In genomic region chr1:162990665-162991064, GRCh38 we compare ENCODE assay signal across 37 cellular contexts.
DNase-seq lines count a peak whose midpoint lies in the region; ATAC-seq, FAIRE-seq and TF ChIP-seq lines count a peak whose summit lies in the region.
"Had no signal": no experiment of that assay in that cellular context is flagged by ENCODE, and none has a peak within 500 bp of the region (broad histone marks: within the 10 kb centered on the region; RNA-seq: fewer than 3 reads in every experiment).

No MANE protein-coding gene starts in this region.

- DNase-seq in NCI-H226 (peak; percentile 78), amniotic epithelial cell (ENCODE audit: low read depth) (peak; percentile 41), astrocyte (ENCODE audit: low read depth) (peak; percentile 79), fibroblast of the aortic adventitia (ENCODE audit: low read depth) (peak; percentile 52), KG1 (lab: John Stamatoyannopoulos, UW) (no peak), retina (no peak), GM23248 (no peak)
- DNase-seq: 8988T; ACHN; AML-193; BE2C; C1 segment of cervical spinal cord; Caco-2; Calu3; CD4-positive, alpha-beta memory T cell; CD4-positive, alpha-beta T cell; CD4-positive, CD25-positive, alpha-beta regulatory T cell; CD8-positive, alpha-beta memory T cell; CD8-positive, alpha-beta T cell; COR-L47; DMS 273 treated with DMSO at 0.1 percent for 48 hours; DMS153; DMS53; DMS79; DMS79 treated with DMSO at 0.1 percent for 48 hours; DND-41; EL had no signal

- no peak overlapping the region for H2AFZ ChIP-seq in astrocyte (ENCODE audit: low read depth, low read length)
- H2AFZ ChIP-seq in GM23248 = no peak overlapping the region

- no peaks in the 10 kb centered on the region for H3K27me3 ChIP-seq in astrocyte (ENCODE audit: insufficient read depth, low read length)
- H3K27me3 ChIP-seq in GM23248 (replicated peaks; ENCODE audit: insufficient read depth) = no peaks in the 10 kb centered on the region
- H3K27me3 ChIP-seq: BE2C; BLaER1; BLaER1 treated with 17β-estradiol and CSF1 and Interleukin-3, amounts not matched to agents 10 nM and 100 nM had no signal

- H3K9me3 ChIP-seq in astrocyte (ENCODE audit: insufficient read depth, low read depth, low read length) = no peaks in the 10 kb centered on the region
- H3K9me3 ChIP-seq in GM23248 (ENCODE audit: low read depth) = no peaks in the 10 kb centered on the region
- H3K9me3 ChIP-seq: A549; BE2C; BLaER1; BLaER1 treated with 17β-estradiol and CSF1 and Interleukin-3, amounts not matched to agents 10 nM and 100 nM; Caco-2 had no signal

- no peak overlapping the region for H3K4me2 ChIP-seq in astrocyte (ENCODE audit: low read length)
- no peak overlapping the region for H3K4me2 ChIP-seq in GM23248 (ENCODE audit: unreplicated experiment)
- H3K4me2 ChIP-seq: A549; BLaER1; BLaER1 treated with 17β-estradiol and CSF1 and Interleukin-3, amounts not matched to agents 10 nM and 100 nM had no signal

- FAIRE-seq in astrocyte (lab: Jason Lieb, UNC) = no peak
- FAIRE-seq: A204.1, A549, D721Med had no signal

- no peaks in the 10 kb centered on the region for H3K27me3 Mint-ChIP-seq in astrocyte (ENCODE audit: low read depth, unreplicated experiment)
- H3K27me3 Mint-ChIP-seq: CD4-positive, CD25-positive, alpha-beta regulatory T cell had no signal

- no peak for TF ChIP-seq CTCF in astrocyte (IDR thresholded peaks at IDR 0.05; ENCODE audit: insufficient read depth, low read depth, low read length)
- TF ChIP-seq CTCF in fibroblast of the aortic adventitia (IDR thresholded peaks at IDR 0.05; ENCODE audit: insufficient read depth, low read length) = no peak

- no peak overlapping the region for H3K27ac Mint-ChIP-seq in astrocyte (ENCODE audit: unreplicated experiment)
- H3K27ac Mint-ChIP-seq: B cell; CD14-positive monocyte; CD4-positive, alpha-beta memory T cell; CD4-positive, alpha-beta T cell; CD4-positive, CD25-positive, alpha-beta regulatory T cell; CD8-positive, alpha-beta memory T cell; CD8-positive, alpha-beta T cell had no signal

- H3K4me1 Mint-ChIP-seq in astrocyte (ENCODE audit: low read depth, unreplicated experiment) = no peaks in the 10 kb centered on the region
- H3K4me1 Mint-ChIP-seq: B cell; CD14-positive monocyte; CD4-positive, alpha-beta memory T cell; CD4-positive, CD25-positive, alpha-beta regulatory T cell; CD8-positive, alpha-beta memory T cell had no signal

- no peak overlapping the region for H3K4me3 ChIP-seq in astrocyte (ENCODE audit: insufficient read depth, low read depth, low read length)
- H3K4me3 ChIP-seq in fibroblast of the aortic adventitia (ENCODE audit: low read depth, low read length) = no peak overlapping the region
- no peak overlapping the region for H3K4me3 ChIP-seq in GM23248
- H3K4me3 ChIP-seq: A549; BLaER1; BLaER1 treated with 17β-estradiol and CSF1 and Interleukin-3, amounts not matched to agents 10 nM and 100 nM had no signal

- H3K36me3 ChIP-seq in astrocyte (ENCODE audit: insufficient read depth, low read length) = no peaks in the 10 kb centered on the region
- H3K36me3 ChIP-seq in GM23248 (ENCODE audit: low read depth) = no peaks in the 10 kb centered on the region
- H3K36me3 ChIP-seq: BE2C; BLaER1; BLaER1 treated with 17β-estradiol and CSF1 and Interleukin-3, amounts not matched to agents 10 nM and 100 nM had no signal

- H3K9ac ChIP-seq in astrocyte (ENCODE audit: low read length) = no peak overlapping the region
- no peak overlapping the region for H3K9ac ChIP-seq in GM23248
- H3K9ac ChIP-seq: BLaER1; BLaER1 treated with 17β-estradiol and CSF1 and Interleukin-3, amounts not matched to agents 10 nM and 100 nM had no signal

- no peak for ATAC-seq in GM21526 (IDR thresholded peaks at IDR 0.05; ENCODE audit: low FRiP score, unreplicated experiment)
- ATAC-seq: A549; CD8-positive, alpha-beta T cell had no signal

- H3K9me2 ChIP-seq in GM23248 (ENCODE audit: insufficient read depth) = no peaks in the 10 kb centered on the region

- H3K36me3 Mint-ChIP-seq in astrocyte (ENCODE audit: low read depth, unreplicated experiment) = no peaks in the 10 kb centered on the region
- H3K36me3 Mint-ChIP-seq: CD14-positive monocyte; CD4-positive, alpha-beta memory T cell; CD4-positive, CD25-positive, alpha-beta regulatory T cell; CD8-positive, alpha-beta memory T cell; CD8-positive, alpha-beta T cell had no signal

- WGBS in GM23248 (ENCODE audit: low coverage in 1 of 2, low lambda C conversion rate in 2 of 2, missing lambda C conversion rate in 2 of 2), 2 experiments = 85 to 90% methylated on average over 3 of the region's 3 CpGs

- H3F3A ChIP-seq in GM23248 (ENCODE audit: insufficient read depth) = 0 out of 2 replicates have a peak, but pooled peaks cover 10% of the 10 kb centered on the region

- no peaks in the 10 kb centered on the region for H3K9me3 Mint-ChIP-seq in astrocyte (ENCODE audit: unreplicated experiment)
- H3K9me3 Mint-ChIP-seq: CD4-positive, alpha-beta T cell; CD8-positive, alpha-beta memory T cell; CD8-positive, alpha-beta T cell had no signal

- in situ Hi-C loops in GM23248 (cut with MboI) = no loop called here

- H3K27ac ChIP-seq in astrocyte (ENCODE audit: low read depth, low read length) = no peak overlapping the region
- H3K27ac ChIP-seq in GM23248 = no peak overlapping the region
- H3K27ac ChIP-seq: 22Rv1; A549; BLaER1; BLaER1 treated with 17β-estradiol and CSF1 and Interleukin-3, amounts not matched to agents 10 nM and 100 nM; C4-2B had no signal

- H3K4me1 ChIP-seq in astrocyte (ENCODE audit: insufficient read depth, low read length) (peaks cover 21% of the 10 kb centered on the region), GM23248 (ENCODE audit: insufficient read depth) (peaks cover 49% of the 10 kb centered on the region)
- H3K4me1 ChIP-seq: A549, Caco-2 had no signal

- H3K79me2 ChIP-seq in astrocyte (ENCODE audit: insufficient read depth, low read length) (no peaks in the 10 kb centered on the region), GM23248 (ENCODE audit: insufficient read depth) (no peaks in the 10 kb centered on the region)

- H3K4me3 Mint-ChIP-seq in astrocyte (ENCODE audit: unreplicated experiment) = no peak overlapping the region
- H3K4me3 Mint-ChIP-seq: B cell; CD14-positive monocyte; CD4-positive, alpha-beta memory T cell; CD4-positive, alpha-beta T cell; CD4-positive, CD25-positive, alpha-beta regulatory T cell; CD8-positive, alpha-beta memory T cell; CD8-positive, alpha-beta T cell had no signal

- H4K20me1 ChIP-seq in astrocyte (ENCODE audit: insufficient read depth, low read length) = no peaks in the 10 kb centered on the region
- no peaks in the 10 kb centered on the region for H4K20me1 ChIP-seq in GM23248 (ENCODE audit: insufficient read depth)
- H4K20me1 ChIP-seq: BLaER1; BLaER1 treated with 17β-estradiol and CSF1 and Interleukin-3, amounts not matched to agents 10 nM and 100 nM had no signal

Comparison
In these comparisons a context has a peak if more than half of its experiments do, and no peak if none do; other contexts are left out.
1. DNase-seq: peak in NCI-H226 (single experiment), amniotic epithelial cell (single experiment), astrocyte (single experiment) and fibroblast of the aortic adventitia (single experiment); none in KG1 (single experiment), retina (single experiment) and GM23248 (single experiment).